ENCODE assay signal across 26 cellular contexts in the genomic region with DNA sequence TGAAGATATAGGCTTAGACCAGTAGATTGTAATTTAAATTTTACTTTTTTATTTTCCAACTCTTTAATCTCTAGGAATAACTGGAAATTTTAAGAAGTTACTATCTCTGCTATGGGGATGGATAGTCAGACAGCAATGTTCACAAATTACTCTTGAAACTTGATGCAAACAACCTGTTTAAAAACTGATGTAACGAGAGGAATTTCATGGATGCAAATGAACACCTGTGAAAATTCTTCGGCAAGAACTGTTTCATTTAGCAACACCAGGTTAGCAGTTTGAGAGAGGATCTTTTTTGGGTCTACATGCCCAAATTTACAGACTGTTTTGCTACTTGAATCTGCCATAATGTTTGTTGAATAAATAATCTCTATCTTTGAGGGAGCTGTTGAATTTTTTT. TPM values are rescaled to one million over a fixed set of nuclear protein-coding genes. Genes with fewer than 3 reads are reported as not detected.
"Had no signal": no experiment of that assay in that cellular context is flagged by ENCODE, and none has a peak within 500 bp of the region (broad histone marks: within the 10 kb centered on the region; RNA-seq: fewer than 3 reads in every experiment).

No MANE protein-coding gene starts in this region.

- H3K9me3 ChIP-seq: gastrocnemius medialis, prostate gland had no signal

- H3K36me3 ChIP-seq: gastrocnemius medialis, lower lobe of right lung, prostate gland, right atrium auricular region, thoracic aorta, upper lobe of left lung had no signal

- H3K4me3 ChIP-seq: gastrocnemius medialis, lower lobe of right lung, prostate gland, right atrium auricular region, smooth muscle cell, thoracic aorta, tibial nerve, upper lobe of left lung had no signal

- DNase-seq: cortex of kidney; foreskin fibroblast; gastrocnemius medialis; head of caudate nucleus; left ventricle myocardium superior; lower lobe of right lung; naive thymus-derived CD8-positive, alpha-beta T cell; nephron progenitor cell; nucleus accumbens; stimulated activated CD4-positive, alpha-beta T cell treated with anti-CD3 and anti-CD28 coated beads, Interleukin-12 subunit alpha, Interleukin-12 subunit beta, amount 100 ng/mL, for 4 hours; stimulated activated CD4-positive, alpha-beta T cell treated with anti-CD3 and anti-CD28 coated beads, Interleukin-1b, Interleukin-23, amount 100 ng/mL, for 48 hours; stimulated activated CD4-positive, alpha-beta T cell treated with anti-CD3 and anti-CD28 coated beads, Interleukin-4, amount 100 ng/mL, for 1 hour; stimulated activated CD8-positive, alpha-beta memory T cell treated with anti-CD3 and anti-CD28 coated beads, Interleukin-4, amount 100 ng/mL, for 48 hours; stimulated activated naive CD4-positive, alpha-beta T cell; substantia nigra; upper lobe of left lung had no signal

- H3K27me3 Mint-ChIP-seq: naive thymus-derived CD8-positive, alpha-beta T cell had no signal

- H3K27ac ChIP-seq: epithelial cell of prostate, gastrocnemius medialis, lower lobe of right lung, prostate gland, right atrium auricular region, thoracic aorta, tibial nerve, upper lobe of left lung had no signal

- H3K4me3 Mint-ChIP-seq: naive thymus-derived CD8-positive, alpha-beta T cell; nephron progenitor cell had no signal

- ATAC-seq: esophagus mucosa; gastrocnemius medialis; left ventricle myocardium superior; lower lobe of right lung; naive thymus-derived CD8-positive, alpha-beta T cell; sciatic nerve had no signal

- H3K27ac Mint-ChIP-seq: nephron progenitor cell had no signal

- H3K4me2 ChIP-seq: smooth muscle cell had no signal

- H3K4me1 Mint-ChIP-seq: nephron progenitor cell had no signal

- H3K4me1 ChIP-seq: gastrocnemius medialis, prostate gland, right atrium auricular region, tibial nerve, upper lobe of left lung had no signal

- H3K27me3 ChIP-seq: gastrocnemius medialis, right atrium auricular region, tibial nerve, upper lobe of left lung had no signal

RNA-seq across cellular contexts. Expression of a gene that starts 24.8 kb away (rescaled TPM):
- total RNA-seq: glomerular endothelial cell, osteocyte, smooth muscle cell had no signal
